ENCODE assay signal across 18 cellular contexts in the genomic region with DNA sequence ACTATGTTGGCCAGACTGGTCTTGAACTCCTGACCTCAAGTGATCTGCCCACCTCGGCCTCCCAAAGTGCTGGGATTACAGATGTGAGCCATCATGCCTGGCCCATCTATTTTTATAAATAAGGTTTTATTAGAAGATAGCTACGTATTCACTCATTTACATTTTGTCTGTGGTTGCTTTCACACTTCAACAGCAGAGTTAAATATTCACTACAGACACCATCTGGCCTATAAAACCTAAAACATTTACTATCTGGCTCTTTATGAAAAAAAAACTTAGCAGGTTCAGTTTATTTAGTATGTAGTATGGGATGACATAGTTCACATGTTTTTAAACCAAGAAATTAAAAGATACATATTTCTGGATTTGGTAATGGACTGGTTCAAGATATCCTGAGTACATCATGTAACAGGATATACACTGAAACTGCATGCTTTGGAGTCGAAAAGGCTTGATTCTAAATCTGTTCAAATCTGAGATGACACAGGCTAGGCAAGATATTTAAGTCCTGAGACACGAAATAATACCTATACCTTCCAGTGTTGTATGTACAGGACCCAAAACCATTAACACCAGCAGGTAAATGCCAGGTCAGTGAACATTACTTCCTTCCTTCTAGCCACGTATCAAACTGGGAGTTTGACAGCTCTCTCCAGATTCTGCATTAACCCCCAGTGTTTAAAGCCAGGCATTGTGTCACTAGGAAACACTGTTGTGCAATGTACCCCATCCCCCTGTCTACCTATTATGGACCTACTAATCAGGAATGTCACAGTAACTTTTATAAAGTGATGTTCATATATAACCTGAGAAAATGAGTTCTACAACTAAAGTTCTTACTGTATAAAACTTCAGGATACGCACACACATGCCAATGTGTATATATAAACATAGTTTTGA. TPM values are rescaled to one million over a fixed set of nuclear protein-coding genes. Genes with fewer than 3 reads are reported as not detected.
A peak's percentile ranks its signal among the peaks of the same experiment; 100 is the strongest.
DNase-seq lines count a peak whose midpoint lies in the region; ATAC-seq and TF ChIP-seq lines count a peak whose summit lies in the region.
"Had no signal": no experiment of that assay in that cellular context is flagged by ENCODE, and none has a peak within 500 bp of the region (broad histone marks: within the 10 kb centered on the region; RNA-seq: fewer than 3 reads in every experiment).

No MANE protein-coding gene starts in this region.

- intact Hi-C loops in cardiac septum (cut with DNase I) (no loop called here), left ventricle myocardium superior (cut with micrococcal nuclease) (no loop called here), ovary (cut with DNase I) (no loop called here), posterior vena cava (cut with DNase I) (no loop called here)

- H3K27ac ChIP-seq in cardiac muscle cell: peak overlapping the region; percentile 87
- H3K27ac ChIP-seq in ovary: no peak overlapping the region
- H3K27ac ChIP-seq: body of pancreas had no signal

- TF ChIP-seq EP300 in Ishikawa (IDR thresholded peaks at IDR 0.05; ENCODE audit: borderline replicate concordance) (no peak), ovary (IDR thresholded peaks at IDR 0.05) (no peak)

- no peak for TF ChIP-seq RAD21 in Ishikawa (IDR thresholded peaks at IDR 0.05; ENCODE audit: low read depth)

- H3K36me3 Mint-ChIP-seq in stimulated activated naive B cell treated with anti-CD40 and anti-IgM and Interleukin-4, amounts not matched to agents 10 μg/mL and 1 μg/mL and 100 μg/mL, for 72 hours: peaks cover 37 to 69% of the 10 kb centered on the region in 2 donors

- H3K4me3 ChIP-seq in cardiac muscle cell: no peak overlapping the region
- H3K4me3 ChIP-seq in ovary: no peak overlapping the region
- H3K4me3 ChIP-seq: body of pancreas, smooth muscle cell had no signal

- H3K36me3 ChIP-seq in cardiac muscle cell (peaks cover 58% of the 10 kb centered on the region), ovary (no peaks in the 10 kb centered on the region)

- H3K27me3 ChIP-seq in cardiac muscle cell (no peaks in the 10 kb centered on the region), ovary (no peaks in the 10 kb centered on the region)
- H3K27me3 ChIP-seq: body of pancreas had no signal

- H3K9me3 ChIP-seq in cardiac muscle cell (ENCODE audit: low read depth) (no peaks in the 10 kb centered on the region), ovary (no peaks in the 10 kb centered on the region)
- H3K9me3 ChIP-seq: body of pancreas had no signal

- ATAC-seq in left ventricle myocardium superior: peak; percentile 25
- no peak for ATAC-seq in stimulated activated naive B cell treated with anti-CD40 and anti-IgM and Interleukin-4, amounts not matched to agents 10 μg/mL and 1 μg/mL and 100 μg/mL, for 72 hours (replicated peaks)
- ATAC-seq: body of pancreas had no signal

- no peak overlapping the region for H3K4me3 Mint-ChIP-seq in stimulated activated naive B cell treated with anti-CD40 and anti-IgM and Interleukin-4, amounts not matched to agents 10 μg/mL and 1 μg/mL and 100 μg/mL, for 72 hours

- WGBS in ovary, 3 donors: 59 to 61% (median 60%) methylated on average over 6 of the region's 6 CpGs

- peaks cover 9 to 35% of the 10 kb centered on the region in 2 donors for H3K4me1 Mint-ChIP-seq in stimulated activated naive B cell treated with anti-CD40 and anti-IgM and Interleukin-4, amounts not matched to agents 10 μg/mL and 1 μg/mL and 100 μg/mL, for 72 hours

- H3K27ac Mint-ChIP-seq in stimulated activated naive B cell treated with anti-CD40 and anti-IgM and Interleukin-4, amounts not matched to agents 10 μg/mL and 1 μg/mL and 100 μg/mL, for 72 hours: peak overlapping the region; percentile 27

- DNase-seq in cardiac muscle cell (ENCODE audit: low read depth in 1 of 2, low spot score in 1 of 2) (no peak), cardiac septum (ENCODE audit: low spot score) (no peak), left ventricle myocardium superior (no peak), ovary (no peak), posterior vena cava (ENCODE audit: low spot score) (no peak)
- no peak for DNase-seq in stimulated activated naive B cell treated with anti-CD40 and anti-IgM and Interleukin-4, amounts not matched to agents 10 μg/mL and 1 μg/mL and 100 μg/mL, for 72 hours
- DNase-seq in stimulated activated CD4-positive, alpha-beta T cell treated with anti-CD3 and anti-CD28 coated beads, Interleukin-4, amount 100 ng/mL, for 24 hours: no peak
- DNase-seq: activated CD4-positive, alpha-beta T cell treated with anti-CD3 and anti-CD28 coated beads, Interleukin-2, amount 50 U/mL, for 48 hours; activated gamma-delta T cell treated with Interleukin-2 at 50 U/mL for 16 hours; body of pancreas; GDM1; HCEC 1CT; mesendoderm; NCI-H2081 treated with DMSO at 0.1 percent for 48 hours; occipital lobe; T-helper 9 cell had no signal

- no peaks in the 10 kb centered on the region for H3K27me3 Mint-ChIP-seq in stimulated activated naive B cell treated with anti-CD40 and anti-IgM and Interleukin-4, amounts not matched to agents 10 μg/mL and 1 μg/mL and 100 μg/mL, for 72 hours

- no peaks in the 10 kb centered on the region for H3K9me3 Mint-ChIP-seq in stimulated activated naive B cell treated with anti-CD40 and anti-IgM and Interleukin-4, amounts not matched to agents 10 μg/mL and 1 μg/mL and 100 μg/mL, for 72 hours

- no peak for TF ChIP-seq POLR2A in ovary (IDR thresholded peaks at IDR 0.05)

- no peak for TF ChIP-seq CTCF in cardiac muscle cell (IDR thresholded peaks at IDR 0.05; ENCODE audit: low read depth, low read length)
- TF ChIP-seq CTCF in ovary (IDR thresholded peaks at IDR 0.05): no peak

- H3K4me1 ChIP-seq in cardiac muscle cell (ENCODE audit: low read depth) (peaks cover 44% of the 10 kb centered on the region), ovary (ENCODE audit: insufficient read depth) (peaks cover 6% of the 10 kb centered on the region)

TF ChIP-seq in Ishikawa, 13 proteins besides CTCF, POLR2A, EP300 and RAD21:
- TF ChIP-seq, protein P1, sequence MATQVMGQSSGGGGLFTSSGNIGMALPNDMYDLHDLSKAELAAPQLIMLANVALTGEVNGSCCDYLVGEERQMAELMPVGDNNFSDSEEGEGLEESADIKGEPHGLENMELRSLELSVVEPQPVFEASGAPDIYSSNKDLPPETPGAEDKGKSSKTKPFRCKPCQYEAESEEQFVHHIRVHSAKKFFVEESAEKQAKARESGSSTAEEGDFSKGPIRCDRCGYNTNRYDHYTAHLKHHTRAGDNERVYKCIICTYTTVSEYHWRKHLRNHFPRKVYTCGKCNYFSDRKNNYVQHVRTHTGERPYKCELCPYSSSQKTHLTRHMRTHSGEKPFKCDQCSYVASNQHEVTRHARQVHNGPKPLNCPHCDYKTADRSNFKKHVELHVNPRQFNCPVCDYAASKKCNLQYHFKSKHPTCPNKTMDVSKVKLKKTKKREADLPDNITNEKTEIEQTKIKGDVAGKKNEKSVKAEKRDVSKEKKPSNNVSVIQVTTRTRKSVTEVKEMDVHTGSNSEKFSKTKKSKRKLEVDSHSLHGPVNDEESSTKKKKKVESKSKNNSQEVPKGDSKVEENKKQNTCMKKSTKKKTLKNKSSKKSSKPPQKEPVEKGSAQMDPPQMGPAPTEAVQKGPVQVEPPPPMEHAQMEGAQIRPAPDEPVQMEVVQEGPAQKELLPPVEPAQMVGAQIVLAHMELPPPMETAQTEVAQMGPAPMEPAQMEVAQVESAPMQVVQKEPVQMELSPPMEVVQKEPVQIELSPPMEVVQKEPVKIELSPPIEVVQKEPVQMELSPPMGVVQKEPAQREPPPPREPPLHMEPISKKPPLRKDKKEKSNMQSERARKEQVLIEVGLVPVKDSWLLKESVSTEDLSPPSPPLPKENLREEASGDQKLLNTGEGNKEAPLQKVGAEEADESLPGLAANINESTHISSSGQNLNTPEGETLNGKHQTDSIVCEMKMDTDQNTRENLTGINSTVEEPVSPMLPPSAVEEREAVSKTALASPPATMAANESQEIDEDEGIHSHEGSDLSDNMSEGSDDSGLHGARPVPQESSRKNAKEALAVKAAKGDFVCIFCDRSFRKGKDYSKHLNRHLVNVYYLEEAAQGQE (IDR thresholded peaks at IDR 0.05; ENCODE audit: low read depth): no peak
- no peak for TF ChIP-seq YY1 (IDR thresholded peaks at IDR 0.05; ENCODE audit: low read depth)
- peak; percentile 48; the same call in 1 of the 2 replicates for TF ChIP-seq CEBPB (IDR thresholded peaks at IDR 0.05)
- TF ChIP-seq, protein P2, sequence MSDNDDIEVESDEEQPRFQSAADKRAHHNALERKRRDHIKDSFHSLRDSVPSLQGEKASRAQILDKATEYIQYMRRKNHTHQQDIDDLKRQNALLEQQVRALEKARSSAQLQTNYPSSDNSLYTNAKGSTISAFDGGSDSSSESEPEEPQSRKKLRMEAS (IDR thresholded peaks at IDR 0.05): no peak
- TF ChIP-seq TAF1 (IDR thresholded peaks at IDR 0.05; ENCODE audit: low read depth): no peak
TF ChIP-seq in Ishikawa: peak in this region for 1.

RNA-seq across cellular contexts. Expression of a gene that starts 54.3 kb away (rescaled TPM):
- total RNA-seq in cardiac muscle cell (87.1 and 89.2 TPM in 2 replicates), cardiac septum (29.7 TPM), left ventricle myocardium superior (19.6 TPM), ovary (10 to 100 TPM in 5 of 7 donors, 1 to 10 TPM in 2; 4.2 to 31.0 (median 23.0) TPM), posterior vena cava (10 to 100 TPM; 47.1 to 59.8 TPM)
- polyA plus RNA-seq in cardiac muscle cell (85.2 and 95.7 TPM in 2 replicates), ovary (10 to 100 TPM; 17.1 to 28.0 TPM)
